Comparison of ENCODE assay signal across 11 cellular contexts in the genomic region with DNA sequence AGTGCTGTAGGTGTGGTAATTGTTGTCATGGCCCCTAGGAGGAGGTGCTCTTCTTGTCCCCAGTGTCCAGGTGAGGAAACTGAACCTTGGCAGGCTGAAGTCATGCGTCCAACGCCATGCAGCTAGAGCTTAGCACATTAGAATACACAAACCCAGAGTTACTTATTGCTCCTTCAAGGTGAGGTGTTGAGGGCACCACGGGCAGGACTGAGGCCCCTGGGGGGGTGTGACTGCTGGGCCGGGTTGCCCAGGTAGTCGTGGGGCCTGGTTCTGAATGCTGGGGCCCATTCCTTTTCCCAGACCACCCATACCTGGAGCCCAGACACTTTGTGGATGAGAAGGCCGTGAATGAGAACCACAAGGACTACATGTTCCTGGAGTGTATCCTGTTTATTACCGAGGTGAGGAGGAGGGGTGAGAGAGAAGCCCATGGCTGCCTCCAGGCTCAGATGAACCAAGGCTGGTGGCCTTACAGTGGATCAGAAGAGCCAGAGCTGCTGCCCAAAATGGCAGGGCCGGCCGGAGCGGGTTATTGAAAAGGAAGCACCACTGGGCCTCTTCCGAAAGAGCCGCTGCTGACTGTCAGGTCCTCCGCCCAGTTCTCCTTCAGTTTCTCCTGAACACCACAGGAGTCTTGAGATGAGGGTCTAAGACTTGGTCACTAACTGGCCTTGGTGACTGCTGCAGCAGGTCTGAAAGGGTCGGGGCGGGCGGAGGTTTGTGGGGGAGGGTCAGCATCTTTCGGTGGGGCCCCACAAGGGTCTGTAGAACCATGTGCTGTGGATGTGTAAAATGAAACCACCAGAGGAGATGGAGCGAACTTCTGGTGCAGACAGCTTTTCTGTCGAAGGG. TPM values are rescaled to one million over a fixed set of nuclear protein-coding genes. Genes with fewer than 3 reads are reported as not detected.
DNase-seq lines count a peak whose midpoint lies in the region; ATAC-seq and TF ChIP-seq lines count a peak whose summit lies in the region.
"Had no signal": no experiment of that assay in that cellular context is flagged by ENCODE, and none has a peak within 500 bp of the region (broad histone marks: within the 10 kb centered on the region; RNA-seq: fewer than 3 reads in every experiment).

No MANE protein-coding gene starts in this region.

- H3K36me3 ChIP-seq in muscle layer of duodenum (ENCODE audit: control insufficient read depth in 1 of 2, insufficient read depth in 2 of 2, low read length in 2 of 2) (peaks cover 24 to 51% of the 10 kb centered on the region in 2 donors), thoracic aorta (peaks cover 22% of the 10 kb centered on the region)

- no peaks in the 10 kb centered on the region for H3K9me3 ChIP-seq in muscle layer of duodenum (ENCODE audit: control insufficient read depth in 1 of 2, low read length in 2 of 2)
- no peaks in the 10 kb centered on the region for H3K9me3 ChIP-seq in thoracic aorta

- H3K4me3 ChIP-seq in muscle layer of duodenum (ENCODE audit: low read depth in 1 of 2, low read length in 2 of 2) (no peak overlapping the region), thoracic aorta (no peak overlapping the region)

- POLR2A ChIA-PET in activated CD4-positive, alpha-beta T cell treated with anti-CD3 and anti-CD28 coated beads, Interleukin-2, amount 10 ng/mL, durations not matched to agents 7 days and 5 days (lab: Charles Lee): no interaction called here

- TF ChIP-seq CTCF in thoracic aorta (IDR thresholded peaks at IDR 0.05): no peak

- no peak for ATAC-seq in thoracic aorta (ENCODE audit: insufficient number of reproducible peaks, low FRiP score, low read depth)
- no peak for ATAC-seq in GM21619 (IDR thresholded peaks at IDR 0.05; ENCODE audit: unreplicated experiment)
- ATAC-seq: activated T-cell treated with anti-CD3 and anti-CD28 coated beads, Interleukin-2, amount 50 U/mL, for 72 hours; T-helper 17 cell had no signal

- peak overlapping the region; percentile 5 for H3K27ac Mint-ChIP-seq in activated CD4-positive, alpha-beta T cell treated with anti-CD3 and anti-CD28 coated beads, Interleukin-2, amount 10 ng/mL, durations not matched to agents 7 days and 5 days
- H3K27ac Mint-ChIP-seq: activated T-cell treated with anti-CD3 and anti-CD28 coated beads, Interleukin-2, amount 50 U/mL, for 72 hours had no signal

- H3K27me3 ChIP-seq in muscle layer of duodenum (ENCODE audit: low read depth, low read length) (no peaks in the 10 kb centered on the region), thoracic aorta (replicated peaks; ENCODE audit: insufficient read depth) (no peaks in the 10 kb centered on the region)

- H3K27ac ChIP-seq in cingulate gyrus (ENCODE audit: low read depth, low read length): peak overlapping the region; percentile 100
- H3K27ac ChIP-seq in muscle layer of duodenum (ENCODE audit: low read length): peak overlapping the region; percentile 99
- peak overlapping the region; percentile 100 for H3K27ac ChIP-seq in thoracic aorta

- no peaks in the 10 kb centered on the region for H3K27me3 Mint-ChIP-seq in activated CD4-positive, alpha-beta T cell treated with anti-CD3 and anti-CD28 coated beads, Interleukin-2, amount 10 ng/mL, durations not matched to agents 7 days and 5 days
- H3K27me3 Mint-ChIP-seq: T-helper 17 cell had no signal

- H3K4me1 ChIP-seq in muscle layer of duodenum (ENCODE audit: control insufficient read depth in 1 of 2, insufficient read depth in 2 of 2, low read length in 2 of 2) (peaks cover 27 to 37% of the 10 kb centered on the region in 2 donors), thoracic aorta (ENCODE audit: control insufficient read depth in 1 of 2, low read depth in 2 of 2) (peaks cover 40 to 54% of the 10 kb centered on the region in 2 donors)

- DNase-seq in activated CD4-positive, alpha-beta T cell treated with anti-CD3 and anti-CD28 coated beads, Interleukin-2, amount 10 ng/mL, durations not matched to agents 7 days and 5 days: no peak
- DNase-seq in activated CD4-positive, alpha-beta T cell treated with anti-CD3 and anti-CD28 coated beads, Interleukin-2, amount 50 U/mL, for 48 hours: no peak
- DNase-seq in thoracic aorta (ENCODE audit: low spot score): no peak
- DNase-seq in NCI-H1092 (lab: John Stamatoyannopoulos, UW): no peak
- no peak for DNase-seq in NCI-H2196 (lab: John Stamatoyannopoulos, UW; ENCODE audit: unreplicated experiment)
- DNase-seq: activated T-cell treated with anti-CD3 and anti-CD28 coated beads, Interleukin-2, amount 50 U/mL, for 72 hours; NCI-H187 treated with DMSO at 0.1 percent for 48 hours; T-helper 17 cell had no signal

- H3K4me3 Mint-ChIP-seq in activated CD4-positive, alpha-beta T cell treated with anti-CD3 and anti-CD28 coated beads, Interleukin-2, amount 10 ng/mL, durations not matched to agents 7 days and 5 days: no peak overlapping the region
- H3K4me3 Mint-ChIP-seq: activated T-cell treated with anti-CD3 and anti-CD28 coated beads, Interleukin-2, amount 50 U/mL, for 72 hours; T-helper 17 cell had no signal

- peaks cover 22% of the 10 kb centered on the region for H3K36me3 Mint-ChIP-seq in activated CD4-positive, alpha-beta T cell treated with anti-CD3 and anti-CD28 coated beads, Interleukin-2, amount 10 ng/mL, durations not matched to agents 7 days and 5 days (ENCODE audit: low read depth)

- H3K4me1 Mint-ChIP-seq in activated CD4-positive, alpha-beta T cell treated with anti-CD3 and anti-CD28 coated beads, Interleukin-2, amount 10 ng/mL, durations not matched to agents 7 days and 5 days: peaks cover 32% of the 10 kb centered on the region

- H3K9me3 Mint-ChIP-seq in activated CD4-positive, alpha-beta T cell treated with anti-CD3 and anti-CD28 coated beads, Interleukin-2, amount 10 ng/mL, durations not matched to agents 7 days and 5 days: no peaks in the 10 kb centered on the region
- H3K9me3 Mint-ChIP-seq: activated T-cell treated with anti-CD3 and anti-CD28 coated beads, Interleukin-2, amount 50 U/mL, for 72 hours had no signal

- CTCF ChIA-PET in activated CD4-positive, alpha-beta T cell treated with anti-CD3 and anti-CD28 coated beads, Interleukin-2, amount 10 ng/mL, durations not matched to agents 7 days and 5 days (lab: Charles Lee): interaction anchor here (0.8 to 6.6 kb wide), 12 partner anchors 7 to 487 kb away, joined by 3 to 50 read pairs (median 6); a partner anchor contains a TSS

RNA-seq across cellular contexts. Expression of a gene that starts 26.3 kb away (rescaled TPM):
- total RNA-seq in activated CD4-positive, alpha-beta T cell treated with anti-CD3 and anti-CD28 coated beads, Interleukin-2, amount 10 ng/mL, durations not matched to agents 7 days and 5 days: 100 to 1,000 TPM in 1 of 2 experiments, 10 to 100 TPM in 1; 96.4 to 111 TPM
- 10 to 100 TPM; 72.2 to 93.3 TPM for total RNA-seq in thoracic aorta

RNA-seq across cellular contexts. Expression of a gene that starts 26.9 kb away (rescaled TPM):
- total RNA-seq in activated CD4-positive, alpha-beta T cell treated with anti-CD3 and anti-CD28 coated beads, Interleukin-2, amount 10 ng/mL, durations not matched to agents 7 days and 5 days: 10 to 100 TPM; 20.4 to 25.2 TPM
- total RNA-seq in thoracic aorta: 100 to 1,000 TPM in 1 of 2 donors, 10 to 100 TPM in 1; 57.8 to 102 TPM

RNA-seq across cellular contexts. Expression of a gene that starts 40.5 kb away (rescaled TPM):
- total RNA-seq in activated CD4-positive, alpha-beta T cell treated with anti-CD3 and anti-CD28 coated beads, Interleukin-2, amount 10 ng/mL, durations not matched to agents 7 days and 5 days: 1 to 10 TPM; 1.8 to 2.3 TPM
- total RNA-seq in thoracic aorta: 10 to 100 TPM; 65.4 to 81.2 TPM

RNA-seq across cellular contexts. Expression of a gene that starts 56.6 kb away (rescaled TPM):
- total RNA-seq in activated CD4-positive, alpha-beta T cell treated with anti-CD3 and anti-CD28 coated beads, Interleukin-2, amount 10 ng/mL, durations not matched to agents 7 days and 5 days: 10 to 100 TPM; 19.5 to 19.6 TPM
- 1 to 10 TPM; 3.4 to 9.7 TPM for total RNA-seq in thoracic aorta

Comparison
In these comparisons a context has a peak if more than half of its experiments do, and no peak if none do; other contexts are left out.
1. RNA of a gene that starts 40.5 kb away (total RNA-seq): 65.4 to 81.2 TPM in thoracic aorta; 1.8 to 2.3 TPM in activated CD4-positive, alpha-beta T cell treated with anti-CD3 and anti-CD28 coated beads, Interleukin-2, amount 10 ng/mL, durations not matched to agents 7 days and 5 days; every median in the first group is over 10 times any median in the second.
2. Peak in every context shown above with its lines, with median percentiles within 50 percentile points of each other: H3K27ac ChIP-seq.